23 cellular contexts compared by ENCODE assay signal in genomic region chr13:80664930-80665329, GRCh38.
"Had no signal": no experiment of that assay in that cellular context is flagged by ENCODE, and none has a peak within 500 bp of the region (broad histone marks: within the 10 kb centered on the region; RNA-seq: fewer than 3 reads in every experiment).

No MANE protein-coding gene starts in this region.

- H3K4me3 Mint-ChIP-seq: activated CD8-positive, alpha-beta T cell treated with anti-CD3 and anti-CD28 coated beads, Interleukin-2, amount 10 ng/mL, durations not matched to agents 7 days and 5 days; memory B cell; neural progenitor cell; stimulated activated naive B cell treated with anti-CD40 and anti-IgM and Interleukin-4, amounts not matched to agents 10 μg/mL and 1 μg/mL and 100 μg/mL, for 72 hours had no signal

- H3K36me3 Mint-ChIP-seq: activated naive CD4-positive, alpha-beta T cell treated with anti-CD3 and anti-CD28 coated beads, Interleukin-2, amount 50 U/mL, for 72 hours; memory B cell; stimulated activated naive B cell treated with anti-CD40 and anti-IgM and Interleukin-4, amounts not matched to agents 10 μg/mL and 1 μg/mL and 100 μg/mL, for 72 hours had no signal

- DNase-seq: activated CD4-positive, alpha-beta T cell treated with anti-CD3 and anti-CD28 coated beads for 1 hour; activated CD4-positive, alpha-beta T cell treated with anti-CD3 and anti-CD28 coated beads, Interleukin-2, amount 50 U/mL, for 1 hour; activated CD8-positive, alpha-beta T cell treated with anti-CD3 and anti-CD28 coated beads, Interleukin-2, amount 10 ng/mL, durations not matched to agents 7 days and 5 days; cerebellar nuclear complex; effector CD4-positive, alpha-beta T cell; gastrocnemius medialis; head of caudate nucleus; hypothalamus; islet precursor cell; left cardiac atrium; posterior cingulate gyrus; retina; stimulated activated CD4-positive, alpha-beta T cell treated with anti-CD3 and anti-CD28 coated beads, Interleukin-2, amount 100 ng/mL, for 48 hours; stimulated activated CD8-positive, alpha-beta memory T cell treated with anti-CD3 and anti-CD28 coated beads, Interleukin-4, amount 100 ng/mL, for 48 hours; stimulated activated naive B cell treated with anti-CD40 and anti-IgM and Interleukin-4, amounts not matched to agents 10 μg/mL and 1 μg/mL and 100 μg/mL, for 72 hours; T-helper 2 cell; transverse colon had no signal

- H3K27ac Mint-ChIP-seq: activated CD8-positive, alpha-beta T cell treated with anti-CD3 and anti-CD28 coated beads, Interleukin-2, amount 10 ng/mL, durations not matched to agents 7 days and 5 days; activated naive CD4-positive, alpha-beta T cell treated with anti-CD3 and anti-CD28 coated beads, Interleukin-2, amount 50 U/mL, for 72 hours; memory B cell; neural progenitor cell; stimulated activated naive B cell treated with anti-CD40 and anti-IgM and Interleukin-4, amounts not matched to agents 10 μg/mL and 1 μg/mL and 100 μg/mL, for 72 hours had no signal

- H3K36me3 ChIP-seq: ascending aorta, gastrocnemius medialis, neural progenitor cell, transverse colon, vagina had no signal

- FAIRE-seq: bronchial epithelial cell had no signal

- H3K9ac ChIP-seq: neural progenitor cell had no signal

- H3K9me3 ChIP-seq: gastrocnemius medialis, transverse colon, vagina had no signal

- H3K4me2 ChIP-seq: neural progenitor cell had no signal

- ATAC-seq: activated CD8-positive, alpha-beta T cell treated with anti-CD3 and anti-CD28 coated beads, Interleukin-2, amount 10 ng/mL, durations not matched to agents 7 days and 5 days; activated naive CD4-positive, alpha-beta T cell treated with anti-CD3 and anti-CD28 coated beads, Interleukin-2, amount 50 U/mL, for 72 hours; gastrocnemius medialis; left cardiac atrium had no signal

- H3K9me3 Mint-ChIP-seq: stimulated activated naive B cell treated with anti-CD40 and anti-IgM and Interleukin-4, amounts not matched to agents 10 μg/mL and 1 μg/mL and 100 μg/mL, for 72 hours had no signal

- H3K4me1 ChIP-seq: gastrocnemius medialis, neural progenitor cell, transverse colon, vagina had no signal

- H3K27ac ChIP-seq: ascending aorta, gastrocnemius medialis, neural progenitor cell, transverse colon, vagina had no signal

- H3K27me3 Mint-ChIP-seq: memory B cell; stimulated activated naive B cell treated with anti-CD40 and anti-IgM and Interleukin-4, amounts not matched to agents 10 μg/mL and 1 μg/mL and 100 μg/mL, for 72 hours had no signal

- H3K4me3 ChIP-seq: ascending aorta, gastrocnemius medialis, neural progenitor cell, transverse colon, vagina had no signal

- H3K4me1 Mint-ChIP-seq: memory B cell, neural progenitor cell had no signal

- H3K27me3 ChIP-seq: ascending aorta, gastrocnemius medialis, neural progenitor cell, transverse colon, vagina had no signal
